In the genomic region with DNA sequence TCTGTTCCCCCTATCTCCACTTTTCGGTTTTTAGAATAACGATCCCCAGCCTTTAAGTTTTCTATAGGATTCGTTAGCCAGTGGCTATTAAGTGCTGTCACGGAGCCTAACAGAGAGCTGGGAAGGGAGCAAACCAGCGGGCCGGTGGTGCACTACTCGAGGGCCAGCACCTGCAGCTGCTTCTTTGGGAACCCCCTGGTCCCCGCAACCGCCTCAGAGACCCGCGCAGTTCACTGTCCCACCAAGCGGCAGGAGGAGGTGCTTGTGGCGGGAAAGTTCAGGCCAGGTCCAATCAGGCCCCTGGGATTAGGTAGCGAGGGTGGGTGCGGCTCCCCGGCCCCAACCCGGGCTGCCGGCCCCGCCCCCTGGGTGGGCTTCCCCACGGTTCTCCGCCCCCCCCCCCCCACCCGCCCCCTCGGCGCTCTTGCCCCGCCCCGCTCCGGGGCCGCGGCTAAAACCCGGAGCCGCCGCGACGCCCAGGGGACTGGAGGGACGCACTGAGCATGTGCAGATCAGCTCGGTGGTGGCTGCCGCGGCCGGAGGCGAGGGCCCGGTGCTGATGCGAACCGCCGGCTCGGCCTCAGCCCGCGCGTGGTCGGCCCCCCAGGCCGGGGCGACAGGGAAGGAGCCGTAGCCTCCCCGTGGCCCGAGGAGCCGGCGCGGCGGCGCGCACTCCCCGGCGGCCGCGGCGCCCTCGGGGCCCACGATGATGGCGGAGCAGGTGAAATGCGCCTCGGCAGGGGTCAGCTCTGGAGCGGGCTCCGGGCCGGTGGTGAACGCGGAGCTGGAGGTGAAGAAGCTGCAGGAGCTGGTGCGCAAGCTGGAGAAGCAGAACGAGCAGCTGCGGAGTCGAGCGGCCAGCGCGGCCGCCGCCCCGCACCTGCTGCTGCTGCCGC, we compare ENCODE assay signal across 1 cellular context.
TF ChIP-seq lines count a peak whose summit lies in the region.

A gene (plus strand): TSS at position 480 of the 896 bp plus-strand sequence. CDS start 227 bp downstream, at position 707.

TF ChIP-seq in HepG2, 621 proteins besides CTCF, POLR2A, EP300 and RAD21 (continued from another document):
- TF ChIP-seq ZNF616 (CRISPR knock-in tag; IDR thresholded peaks at IDR 0.05; ENCODE audit: low read depth) (0 out of 2 replicates have a peak, but pooled peaks have one; percentile 51), GZF1 (CRISPR knock-in tag; IDR thresholded peaks at IDR 0.05) (no peak), SMYD3 (CRISPR knock-in tag; IDR thresholded peaks at IDR 0.05) (no peak), ZBTB42 (CRISPR knock-in tag; IDR thresholded peaks at IDR 0.05) (no peak), ATF7-NPFF (CRISPR knock-in tag; IDR thresholded peaks at IDR 0.05; ENCODE audit: low read depth) (no peak), REXO4 (CRISPR knock-in tag; IDR thresholded peaks at IDR 0.05; ENCODE audit: borderline replicate concordance) (no peak), KDM2A (CRISPR knock-in tag; IDR thresholded peaks at IDR 0.05; ENCODE audit: borderline replicate concordance, low read depth) (peak; percentile 39; the same call in 1 of the 2 replicates), NCOA1 (CRISPR knock-in tag; IDR thresholded peaks at IDR 0.05) (no peak), ZNF558 (CRISPR knock-in tag; IDR thresholded peaks at IDR 0.05; ENCODE audit: borderline replicate concordance) (no peak), ZNF468 (CRISPR knock-in tag; IDR thresholded peaks at IDR 0.05) (no peak), ZNF570 (CRISPR knock-in tag; IDR thresholded peaks at IDR 0.05; ENCODE audit: borderline replicate concordance) (no peak)
- TF ChIP-seq, protein P1, sequence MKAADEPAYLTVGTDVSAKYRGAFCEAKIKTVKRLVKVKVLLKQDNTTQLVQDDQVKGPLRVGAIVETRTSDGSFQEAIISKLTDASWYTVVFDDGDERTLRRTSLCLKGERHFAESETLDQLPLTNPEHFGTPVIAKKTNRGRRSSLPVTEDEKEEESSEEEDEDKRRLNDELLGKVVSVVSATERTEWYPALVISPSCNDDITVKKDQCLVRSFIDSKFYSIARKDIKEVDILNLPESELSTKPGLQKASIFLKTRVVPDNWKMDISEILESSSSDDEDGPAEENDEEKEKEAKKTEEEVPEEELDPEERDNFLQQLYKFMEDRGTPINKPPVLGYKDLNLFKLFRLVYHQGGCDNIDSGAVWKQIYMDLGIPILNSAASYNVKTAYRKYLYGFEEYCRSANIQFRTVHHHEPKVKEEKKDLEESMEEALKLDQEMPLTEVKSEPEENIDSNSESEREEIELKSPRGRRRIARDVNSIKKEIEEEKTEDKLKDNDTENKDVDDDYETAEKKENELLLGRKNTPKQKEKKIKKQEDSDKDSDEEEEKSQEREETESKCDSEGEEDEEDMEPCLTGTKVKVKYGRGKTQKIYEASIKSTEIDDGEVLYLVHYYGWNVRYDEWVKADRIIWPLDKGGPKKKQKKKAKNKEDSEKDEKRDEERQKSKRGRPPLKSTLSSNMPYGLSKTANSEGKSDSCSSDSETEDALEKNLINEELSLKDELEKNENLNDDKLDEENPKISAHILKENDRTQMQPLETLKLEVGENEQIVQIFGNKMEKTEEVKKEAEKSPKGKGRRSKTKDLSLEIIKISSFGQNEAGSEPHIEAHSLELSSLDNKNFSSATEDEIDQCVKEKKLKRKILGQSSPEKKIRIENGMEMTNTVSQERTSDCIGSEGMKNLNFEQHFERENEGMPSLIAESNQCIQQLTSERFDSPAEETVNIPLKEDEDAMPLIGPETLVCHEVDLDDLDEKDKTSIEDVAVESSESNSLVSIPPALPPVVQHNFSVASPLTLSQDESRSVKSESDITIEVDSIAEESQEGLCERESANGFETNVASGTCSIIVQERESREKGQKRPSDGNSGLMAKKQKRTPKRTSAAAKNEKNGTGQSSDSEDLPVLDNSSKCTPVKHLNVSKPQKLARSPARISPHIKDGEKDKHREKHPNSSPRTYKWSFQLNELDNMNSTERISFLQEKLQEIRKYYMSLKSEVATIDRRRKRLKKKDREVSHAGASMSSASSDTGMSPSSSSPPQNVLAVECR (CRISPR knock-in tag; IDR thresholded peaks at IDR 0.05; ENCODE audit: borderline replicate concordance) = no peak; the same call in 1 of the 2 replicates
- TF ChIP-seq, protein P2, sequence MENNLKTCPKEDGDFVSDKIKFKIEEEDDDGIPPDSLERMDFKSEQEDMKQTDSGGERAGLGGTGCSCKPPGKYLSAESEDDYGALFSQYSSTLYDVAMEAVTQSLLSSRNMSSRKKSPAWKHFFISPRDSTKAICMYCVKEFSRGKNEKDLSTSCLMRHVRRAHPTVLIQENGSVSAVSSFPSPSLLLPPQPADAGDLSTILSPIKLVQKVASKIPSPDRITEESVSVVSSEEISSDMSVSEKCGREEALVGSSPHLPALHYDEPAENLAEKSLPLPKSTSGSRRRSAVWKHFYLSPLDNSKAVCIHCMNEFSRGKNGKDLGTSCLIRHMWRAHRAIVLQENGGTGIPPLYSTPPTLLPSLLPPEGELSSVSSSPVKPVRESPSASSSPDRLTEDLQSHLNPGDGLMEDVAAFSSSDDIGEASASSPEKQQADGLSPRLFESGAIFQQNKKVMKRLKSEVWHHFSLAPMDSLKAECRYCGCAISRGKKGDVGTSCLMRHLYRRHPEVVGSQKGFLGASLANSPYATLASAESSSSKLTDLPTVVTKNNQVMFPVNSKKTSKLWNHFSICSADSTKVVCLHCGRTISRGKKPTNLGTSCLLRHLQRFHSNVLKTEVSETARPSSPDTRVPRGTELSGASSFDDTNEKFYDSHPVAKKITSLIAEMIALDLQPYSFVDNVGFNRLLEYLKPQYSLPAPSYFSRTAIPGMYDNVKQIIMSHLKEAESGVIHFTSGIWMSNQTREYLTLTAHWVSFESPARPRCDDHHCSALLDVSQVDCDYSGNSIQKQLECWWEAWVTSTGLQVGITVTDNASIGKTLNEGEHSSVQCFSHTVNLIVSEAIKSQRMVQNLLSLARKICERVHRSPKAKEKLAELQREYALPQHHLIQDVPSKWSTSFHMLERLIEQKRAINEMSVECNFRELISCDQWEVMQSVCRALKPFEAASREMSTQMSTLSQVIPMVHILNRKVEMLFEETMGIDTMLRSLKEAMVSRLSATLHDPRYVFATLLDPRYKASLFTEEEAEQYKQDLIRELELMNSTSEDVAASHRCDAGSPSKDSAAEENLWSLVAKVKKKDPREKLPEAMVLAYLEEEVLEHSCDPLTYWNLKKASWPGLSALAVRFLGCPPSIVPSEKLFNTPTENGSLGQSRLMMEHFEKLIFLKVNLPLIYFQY (CRISPR knock-in tag; IDR thresholded peaks at IDR 0.05; ENCODE audit: borderline replicate concordance) = no peak
- TF ChIP-seq, protein P3, sequence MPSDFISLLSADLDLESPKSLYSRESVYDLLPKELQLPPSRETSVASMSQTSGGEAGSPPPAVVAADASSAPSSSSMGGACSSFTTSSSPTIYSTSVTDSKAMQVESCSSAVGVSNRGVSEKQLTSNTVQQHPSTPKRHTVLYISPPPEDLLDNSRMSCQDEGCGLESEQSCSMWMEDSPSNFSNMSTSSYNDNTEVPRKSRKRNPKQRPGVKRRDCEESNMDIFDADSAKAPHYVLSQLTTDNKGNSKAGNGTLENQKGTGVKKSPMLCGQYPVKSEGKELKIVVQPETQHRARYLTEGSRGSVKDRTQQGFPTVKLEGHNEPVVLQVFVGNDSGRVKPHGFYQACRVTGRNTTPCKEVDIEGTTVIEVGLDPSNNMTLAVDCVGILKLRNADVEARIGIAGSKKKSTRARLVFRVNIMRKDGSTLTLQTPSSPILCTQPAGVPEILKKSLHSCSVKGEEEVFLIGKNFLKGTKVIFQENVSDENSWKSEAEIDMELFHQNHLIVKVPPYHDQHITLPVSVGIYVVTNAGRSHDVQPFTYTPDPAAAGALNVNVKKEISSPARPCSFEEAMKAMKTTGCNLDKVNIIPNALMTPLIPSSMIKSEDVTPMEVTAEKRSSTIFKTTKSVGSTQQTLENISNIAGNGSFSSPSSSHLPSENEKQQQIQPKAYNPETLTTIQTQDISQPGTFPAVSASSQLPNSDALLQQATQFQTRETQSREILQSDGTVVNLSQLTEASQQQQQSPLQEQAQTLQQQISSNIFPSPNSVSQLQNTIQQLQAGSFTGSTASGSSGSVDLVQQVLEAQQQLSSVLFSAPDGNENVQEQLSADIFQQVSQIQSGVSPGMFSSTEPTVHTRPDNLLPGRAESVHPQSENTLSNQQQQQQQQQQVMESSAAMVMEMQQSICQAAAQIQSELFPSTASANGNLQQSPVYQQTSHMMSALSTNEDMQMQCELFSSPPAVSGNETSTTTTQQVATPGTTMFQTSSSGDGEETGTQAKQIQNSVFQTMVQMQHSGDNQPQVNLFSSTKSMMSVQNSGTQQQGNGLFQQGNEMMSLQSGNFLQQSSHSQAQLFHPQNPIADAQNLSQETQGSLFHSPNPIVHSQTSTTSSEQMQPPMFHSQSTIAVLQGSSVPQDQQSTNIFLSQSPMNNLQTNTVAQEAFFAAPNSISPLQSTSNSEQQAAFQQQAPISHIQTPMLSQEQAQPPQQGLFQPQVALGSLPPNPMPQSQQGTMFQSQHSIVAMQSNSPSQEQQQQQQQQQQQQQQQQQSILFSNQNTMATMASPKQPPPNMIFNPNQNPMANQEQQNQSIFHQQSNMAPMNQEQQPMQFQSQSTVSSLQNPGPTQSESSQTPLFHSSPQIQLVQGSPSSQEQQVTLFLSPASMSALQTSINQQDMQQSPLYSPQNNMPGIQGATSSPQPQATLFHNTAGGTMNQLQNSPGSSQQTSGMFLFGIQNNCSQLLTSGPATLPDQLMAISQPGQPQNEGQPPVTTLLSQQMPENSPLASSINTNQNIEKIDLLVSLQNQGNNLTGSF (CRISPR knock-in tag; IDR thresholded peaks at IDR 0.05) = no peak
